6 cellular contexts compared by ENCODE assay signal in genomic region chr2:130601639-130602302, GRCh38. TPM values are rescaled to one million over a fixed set of nuclear protein-coding genes. Genes with fewer than 3 reads are reported as not detected.
"Had no signal": no experiment of that assay in that cellular context is flagged by ENCODE, and none has a peak within 500 bp of the region (broad histone marks: within the 10 kb centered on the region; RNA-seq: fewer than 3 reads in every experiment).

No MANE protein-coding gene starts in this region.

RNA-seq across cellular contexts. Expression of gene CFC1, which starts 2.4 kb away (rescaled TPM):
- total RNA-seq: LHCN-M2, MCF 10A, OCI-LY7, PC-3, SJSA1 had no signal
- polyA plus RNA-seq: IgD-negative memory B cell had no signal

RNA-seq across cellular contexts. Expression of gene POTEJ, which starts 9.5 kb away (rescaled TPM):
- total RNA-seq: LHCN-M2, MCF 10A, PC-3, SJSA1 had no signal
- polyA plus RNA-seq: IgD-negative memory B cell had no signal
